In the genomic region with DNA sequence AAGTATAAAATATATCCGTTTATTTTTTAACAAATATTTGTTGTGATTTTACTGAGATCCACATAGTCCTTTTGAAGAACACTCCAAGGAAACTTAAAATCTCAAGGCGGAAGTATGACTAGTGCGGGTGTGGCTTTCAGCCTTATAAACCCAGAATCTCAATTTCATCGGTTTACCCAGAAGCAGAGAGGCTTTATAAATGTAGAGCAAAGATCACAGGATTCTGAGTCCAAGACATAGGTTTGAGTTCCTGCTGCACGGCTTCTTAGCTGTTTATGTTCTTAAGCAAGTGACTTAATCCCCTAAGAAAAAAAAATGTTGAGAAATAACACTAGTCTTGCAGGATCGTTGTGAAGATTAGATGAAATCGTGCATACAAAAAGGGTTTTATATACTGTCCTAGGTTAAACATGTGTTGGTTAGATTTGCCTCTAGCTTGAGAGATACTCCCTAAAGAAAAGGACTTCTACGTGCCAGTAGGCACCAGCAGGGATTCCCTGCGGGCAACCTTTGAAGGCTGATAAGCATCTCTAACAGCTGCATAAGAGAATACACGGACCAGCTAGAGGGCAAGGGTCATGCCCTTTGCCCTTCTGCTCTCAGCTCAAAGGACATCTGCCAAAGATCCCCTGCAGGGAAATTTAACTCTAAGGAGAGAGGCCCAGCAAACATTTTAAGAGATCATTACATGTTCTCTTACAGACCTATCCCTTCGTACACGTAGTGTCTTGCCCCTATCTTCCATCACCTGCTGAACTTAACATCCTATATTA, we compare ENCODE assay signal across 2 cellular contexts.
TF ChIP-seq lines count a peak whose summit lies in the region.

No MANE protein-coding gene starts in this region.

TF ChIP-seq in HepG2, 621 proteins besides CTCF, POLR2A, EP300 and RAD21:
- TF ChIP-seq SATB2 (CRISPR knock-in tag; IDR thresholded peaks at IDR 0.05) (no peak), NR2F6 (IDR thresholded peaks at IDR 0.05) (no peak; the same call in 1 of the 2 replicates), NR2F6 (CRISPR knock-in tag; IDR thresholded peaks at IDR 0.05) (0 out of 2 replicates have a peak, but pooled peaks have one; percentile 34), EHMT2 (IDR thresholded peaks at IDR 0.05; ENCODE audit: borderline replicate concordance, low read depth, low read length) (no peak), CBX2 (IDR thresholded peaks at IDR 0.05; ENCODE audit: low read depth, low read length) (no peak), CBX2 (CRISPR knock-in tag; IDR thresholded peaks at IDR 0.05; ENCODE audit: low read depth) (no peak), NR2F1 (CRISPR knock-in tag; IDR thresholded peaks at IDR 0.05) (peak in 1 of 2 experiments; percentile 44; a peak in 1 of 4 replicates)
- TF ChIP-seq, protein P1, sequence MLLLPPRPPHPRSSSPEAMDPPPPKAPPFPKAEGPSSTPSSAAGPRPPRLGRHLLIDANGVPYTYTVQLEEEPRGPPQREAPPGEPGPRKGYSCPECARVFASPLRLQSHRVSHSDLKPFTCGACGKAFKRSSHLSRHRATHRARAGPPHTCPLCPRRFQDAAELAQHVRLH (CRISPR knock-in tag; IDR thresholded peaks at IDR 0.05; ENCODE audit: borderline replicate concordance, low read depth): no peak

TF ChIP-seq in GM12878, 131 proteins besides CTCF, POLR2A, EP300 and RAD21:
- TF ChIP-seq, protein P2, sequence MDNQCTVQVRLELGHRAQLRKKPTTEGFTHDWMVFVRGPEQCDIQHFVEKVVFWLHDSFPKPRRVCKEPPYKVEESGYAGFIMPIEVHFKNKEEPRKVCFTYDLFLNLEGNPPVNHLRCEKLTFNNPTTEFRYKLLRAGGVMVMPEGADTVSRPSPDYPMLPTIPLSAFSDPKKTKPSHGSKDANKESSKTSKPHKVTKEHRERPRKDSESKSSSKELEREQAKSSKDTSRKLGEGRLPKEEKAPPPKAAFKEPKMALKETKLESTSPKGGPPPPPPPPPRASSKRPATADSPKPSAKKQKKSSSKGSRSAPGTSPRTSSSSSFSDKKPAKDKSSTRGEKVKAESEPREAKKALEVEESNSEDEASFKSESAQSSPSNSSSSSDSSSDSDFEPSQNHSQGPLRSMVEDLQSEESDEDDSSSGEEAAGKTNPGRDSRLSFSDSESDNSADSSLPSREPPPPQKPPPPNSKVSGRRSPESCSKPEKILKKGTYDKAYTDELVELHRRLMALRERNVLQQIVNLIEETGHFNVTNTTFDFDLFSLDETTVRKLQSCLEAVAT (IDR thresholded peaks at IDR 0.05): no peak
- TF ChIP-seq, protein P3, sequence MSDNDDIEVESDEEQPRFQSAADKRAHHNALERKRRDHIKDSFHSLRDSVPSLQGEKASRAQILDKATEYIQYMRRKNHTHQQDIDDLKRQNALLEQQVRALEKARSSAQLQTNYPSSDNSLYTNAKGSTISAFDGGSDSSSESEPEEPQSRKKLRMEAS (IDR thresholded peaks at IDR 0.05; ENCODE audit: low read depth, low read length): no peak
- TF ChIP-seq, protein P4, sequence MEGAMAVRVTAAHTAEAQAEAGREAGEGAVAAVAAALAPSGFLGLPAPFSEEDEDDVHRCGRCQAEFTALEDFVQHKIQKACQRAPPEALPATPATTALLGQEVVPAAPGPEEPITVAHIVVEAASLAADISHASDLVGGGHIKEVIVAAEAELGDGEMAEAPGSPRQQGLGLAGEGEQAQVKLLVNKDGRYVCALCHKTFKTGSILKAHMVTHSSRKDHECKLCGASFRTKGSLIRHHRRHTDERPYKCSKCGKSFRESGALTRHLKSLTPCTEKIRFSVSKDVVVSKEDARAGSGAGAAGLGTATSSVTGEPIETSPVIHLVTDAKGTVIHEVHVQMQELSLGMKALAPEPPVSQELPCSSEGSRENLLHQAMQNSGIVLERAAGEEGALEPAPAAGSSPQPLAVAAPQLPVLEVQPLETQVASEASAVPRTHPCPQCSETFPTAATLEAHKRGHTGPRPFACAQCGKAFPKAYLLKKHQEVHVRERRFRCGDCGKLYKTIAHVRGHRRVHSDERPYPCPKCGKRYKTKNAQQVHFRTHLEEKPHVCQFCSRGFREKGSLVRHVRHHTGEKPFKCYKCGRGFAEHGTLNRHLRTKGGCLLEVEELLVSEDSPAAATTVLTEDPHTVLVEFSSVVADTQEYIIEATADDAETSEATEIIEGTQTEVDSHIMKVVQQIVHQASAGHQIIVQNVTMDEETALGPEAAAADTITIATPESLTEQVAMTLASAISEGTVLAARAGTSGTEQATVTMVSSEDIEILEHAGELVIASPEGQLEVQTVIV (IDR thresholded peaks at IDR 0.05; ENCODE audit: borderline replicate concordance, partially characterized antibody): no peak
- no peak for TF ChIP-seq BRCA1 (IDR thresholded peaks at IDR 0.05; ENCODE audit: low read depth, low read length)
- peak; percentile 37; the same call in 1 of the 2 replicates for TF ChIP-seq NR2C1 (IDR thresholded peaks at IDR 0.05)
- TF ChIP-seq, protein P5, sequence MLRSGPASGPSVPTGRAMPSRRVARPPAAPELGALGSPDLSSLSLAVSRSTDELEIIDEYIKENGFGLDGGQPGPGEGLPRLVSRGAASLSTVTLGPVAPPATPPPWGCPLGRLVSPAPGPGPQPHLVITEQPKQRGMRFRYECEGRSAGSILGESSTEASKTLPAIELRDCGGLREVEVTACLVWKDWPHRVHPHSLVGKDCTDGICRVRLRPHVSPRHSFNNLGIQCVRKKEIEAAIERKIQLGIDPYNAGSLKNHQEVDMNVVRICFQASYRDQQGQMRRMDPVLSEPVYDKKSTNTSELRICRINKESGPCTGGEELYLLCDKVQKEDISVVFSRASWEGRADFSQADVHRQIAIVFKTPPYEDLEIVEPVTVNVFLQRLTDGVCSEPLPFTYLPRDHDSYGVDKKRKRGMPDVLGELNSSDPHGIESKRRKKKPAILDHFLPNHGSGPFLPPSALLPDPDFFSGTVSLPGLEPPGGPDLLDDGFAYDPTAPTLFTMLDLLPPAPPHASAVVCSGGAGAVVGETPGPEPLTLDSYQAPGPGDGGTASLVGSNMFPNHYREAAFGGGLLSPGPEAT (IDR thresholded peaks at IDR 0.05; ENCODE audit: low read depth): no peak
- no peak for TF ChIP-seq SPI1 (IDR thresholded peaks at IDR 0.05; ENCODE audit: borderline replicate concordance, insufficient read depth, low read depth, low read length)
